8 cellular contexts compared by ENCODE assay signal in the genomic region with DNA sequence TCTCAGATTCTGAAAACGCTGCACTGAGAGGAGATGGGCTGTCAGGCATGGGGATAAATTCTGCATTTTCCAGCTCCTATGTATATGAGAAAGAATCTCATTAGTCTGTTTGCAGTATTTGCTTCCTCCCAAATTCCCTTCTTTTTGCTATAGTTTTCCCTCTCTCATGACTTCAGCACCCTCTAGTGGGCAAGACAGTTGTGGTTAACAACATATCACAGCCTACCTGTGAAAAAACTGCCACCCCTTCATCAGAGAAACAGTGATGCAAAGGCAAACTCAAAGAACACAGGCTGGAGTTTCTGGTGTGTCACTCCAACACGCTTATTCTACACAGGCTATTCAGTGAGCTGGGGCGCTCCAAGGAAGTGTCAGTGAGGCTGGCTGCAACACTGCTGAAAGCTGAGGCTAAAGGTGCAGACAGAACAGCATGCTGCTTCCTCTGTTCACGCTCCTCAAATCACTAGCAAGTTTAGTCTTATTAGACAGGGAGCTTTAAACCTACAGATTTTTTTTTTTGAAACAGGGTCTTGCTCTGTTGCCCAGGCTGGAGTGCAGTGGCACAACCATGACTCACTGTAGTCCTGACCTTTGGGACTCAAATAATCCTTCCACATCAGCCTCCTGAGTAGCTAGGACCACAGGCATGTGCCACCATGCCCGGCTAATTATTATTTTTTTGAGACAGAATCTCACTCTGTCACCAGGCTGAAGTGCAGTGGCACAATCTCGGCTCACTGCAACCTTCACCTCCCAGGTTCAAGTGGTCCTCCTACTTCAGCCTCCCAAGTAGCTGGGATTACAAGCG. TPM values are rescaled to one million over a fixed set of nuclear protein-coding genes. Genes with fewer than 3 reads are reported as not detected.
DNase-seq lines count a peak whose midpoint lies in the region; ATAC-seq, FAIRE-seq and TF ChIP-seq lines count a peak whose summit lies in the region.

No MANE protein-coding gene starts in this region.

- DNase-seq in D721Med (ENCODE audit: insufficient read length, low spot score) (no peak), HT1080 (ENCODE audit: low read depth) (peak; percentile 68), left ventricle myocardium inferior (no peak), sciatic nerve (ENCODE audit: low spot score) (no peak)
- no peak for DNase-seq in activated naive CD8-positive, alpha-beta T cell treated with anti-CD3 and anti-CD28 coated beads, Interleukin-2, amount 10 ng/mL, durations not matched to agents 7 days and 5 days
- no peak for DNase-seq in activated effector memory CD4-positive, alpha-beta T cell treated with Interleukin-2 at 50 U/mL for 16 hours

- POLR2A ChIA-PET in activated naive CD8-positive, alpha-beta T cell treated with anti-CD3 and anti-CD28 coated beads, Interleukin-2, amount 10 ng/mL, durations not matched to agents 7 days and 5 days (lab: Charles Lee), result interaction anchor here (1.0 to 1.2 kb wide), 2 partner anchors 143 to 227 kb away, joined by 3 to 4 read pairs; no protein-coding TSS in a partner anchor

- H3K9me3 Mint-ChIP-seq in activated naive CD8-positive, alpha-beta T cell treated with anti-CD3 and anti-CD28 coated beads, Interleukin-2, amount 10 ng/mL, durations not matched to agents 7 days and 5 days, result no peaks in the 10 kb centered on the region

- H3K27ac ChIP-seq in OCI-LY1 (ENCODE audit: low read depth, low read length, poor library complexity, severe bottlenecking) (no peak overlapping the region), left ventricle myocardium inferior (replicated peaks) (no peak overlapping the region)

- H3K27me3 ChIP-seq in OCI-LY1 (ENCODE audit: insufficient read depth, low read length), result no peaks in the 10 kb centered on the region
- H3K27me3 ChIP-seq in left ventricle myocardium inferior (ENCODE audit: low read depth), result no peaks in the 10 kb centered on the region

- H3K36me3 ChIP-seq in OCI-LY1 (ENCODE audit: insufficient read depth, low read length) (peaks cover 64% of the 10 kb centered on the region), left ventricle myocardium inferior (peaks cover 98% of the 10 kb centered on the region)

- no peak overlapping the region for H3K4me3 ChIP-seq in OCI-LY1 (ENCODE audit: low read depth, low read length, poor library complexity, severe bottlenecking)
- H3K4me3 ChIP-seq in left ventricle myocardium inferior, result no peak overlapping the region

- no peaks in the 10 kb centered on the region for H3K27me3 Mint-ChIP-seq in activated naive CD8-positive, alpha-beta T cell treated with anti-CD3 and anti-CD28 coated beads, Interleukin-2, amount 10 ng/mL, durations not matched to agents 7 days and 5 days

- H3K27ac Mint-ChIP-seq in activated naive CD8-positive, alpha-beta T cell treated with anti-CD3 and anti-CD28 coated beads, Interleukin-2, amount 10 ng/mL, durations not matched to agents 7 days and 5 days, result no peak overlapping the region

- peak; percentile 50 for ATAC-seq in activated naive CD8-positive, alpha-beta T cell treated with anti-CD3 and anti-CD28 coated beads, Interleukin-2, amount 10 ng/mL, durations not matched to agents 7 days and 5 days (ENCODE audit: low read depth)
- peak; percentile 84 for ATAC-seq in sciatic nerve
- ATAC-seq in HG03280 (IDR thresholded peaks at IDR 0.05; ENCODE audit: unreplicated experiment), result no peak

- no peak overlapping the region for H2AFZ ChIP-seq in OCI-LY1 (ENCODE audit: low read length)

- no peaks in the 10 kb centered on the region for H3K79me2 ChIP-seq in OCI-LY1 (ENCODE audit: insufficient read depth, low read length)

- H3K36me3 Mint-ChIP-seq in activated naive CD8-positive, alpha-beta T cell treated with anti-CD3 and anti-CD28 coated beads, Interleukin-2, amount 10 ng/mL, durations not matched to agents 7 days and 5 days, result peaks cover 8% of the 10 kb centered on the region

- no peaks in the 10 kb centered on the region for H4K20me1 ChIP-seq in OCI-LY1 (ENCODE audit: insufficient read depth, low read length)

- H3K9me3 ChIP-seq in OCI-LY1 (ENCODE audit: low read length) (no peaks in the 10 kb centered on the region), left ventricle myocardium inferior (replicated peaks) (no peaks in the 10 kb centered on the region)

- H3F3A ChIP-seq in OCI-LY1 (ENCODE audit: insufficient read depth, low read length), result no peaks in the 10 kb centered on the region

- no peaks in the 10 kb centered on the region for H3K4me1 Mint-ChIP-seq in activated naive CD8-positive, alpha-beta T cell treated with anti-CD3 and anti-CD28 coated beads, Interleukin-2, amount 10 ng/mL, durations not matched to agents 7 days and 5 days

- H3K4me1 ChIP-seq in OCI-LY1 (ENCODE audit: insufficient read depth, low read length, severe bottlenecking) (no peaks in the 10 kb centered on the region), left ventricle myocardium inferior (no peaks in the 10 kb centered on the region)

- FAIRE-seq in D721Med (lab: Jason Lieb, UNC), result peak; percentile 35

- TF ChIP-seq CTCF in D721Med (IDR thresholded peaks at IDR 0.05; ENCODE audit: insufficient read depth, missing control alignments) (peak; percentile 89), OCI-LY1 (IDR thresholded peaks at IDR 0.05; ENCODE audit: low read length) (peak; percentile 80), left ventricle myocardium inferior (IDR thresholded peaks at IDR 0.05; ENCODE audit: borderline replicate concordance) (peak; percentile 83)

- no peak overlapping the region for H3K9ac ChIP-seq in OCI-LY1 (ENCODE audit: low read length)

- no peak overlapping the region for H3K4me3 Mint-ChIP-seq in activated naive CD8-positive, alpha-beta T cell treated with anti-CD3 and anti-CD28 coated beads, Interleukin-2, amount 10 ng/mL, durations not matched to agents 7 days and 5 days

- H3K9me2 ChIP-seq in OCI-LY1 (ENCODE audit: low read depth, low read length), result no peaks in the 10 kb centered on the region

- no peak overlapping the region for H3K4me2 ChIP-seq in OCI-LY1 (ENCODE audit: low read length)

- intact Hi-C loops in left ventricle myocardium inferior (cut with micrococcal nuclease) (loop anchor here (10.0 kb wide), 1 partner anchor 174 kb away; no protein-coding TSS in a partner anchor), sciatic nerve (cut with DNase I) (loop anchor here (10.0 kb wide), 2 partner anchors 144 to 174 kb away; no protein-coding TSS in a partner anchor)

RNA-seq across cellular contexts. Expression of gene ZC2HC1C, which starts 19.3 kb away (rescaled TPM):
- 1.4 TPM in 1 of 2 replicates, not detected in the other for total RNA-seq in HT1080 (2014; rRNA removed; shearing (Covaris generic))
- polyA plus RNA-seq in HT1080 (2015; cell fraction: cytosol; rRNA removed), result 0.15 TPM in 2 replicates
- 0.12 and 0.19 TPM in 2 replicates for polyA plus RNA-seq in HT1080 (2015; cell fraction: nucleus; rRNA removed)
- total RNA-seq in activated naive CD8-positive, alpha-beta T cell treated with anti-CD3 and anti-CD28 coated beads, Interleukin-2, amount 10 ng/mL, durations not matched to agents 7 days and 5 days, result 1 to 10 TPM in 1 of 2 experiments, under 1 TPM in 1; 0.69 to 1.5 TPM
- 10.5 TPM for total RNA-seq in left ventricle myocardium inferior
- total RNA-seq in sciatic nerve, result 2.5 TPM

RNA-seq across cellular contexts. Expression of gene ACYP1, which starts 24.9 kb away (rescaled TPM):
- 25.9 and 26.4 TPM in 2 replicates for total RNA-seq in HT1080 (2014; rRNA removed; shearing (Covaris generic))
- polyA plus RNA-seq in HT1080 (2015; cell fraction: cytosol; rRNA removed), result 40.2 and 45.1 TPM in 2 replicates
- polyA plus RNA-seq in HT1080 (2015; cell fraction: nucleus; rRNA removed), result 36.2 and 44.3 TPM in 2 replicates
- 10 to 100 TPM; 50.7 to 54.7 TPM for total RNA-seq in activated naive CD8-positive, alpha-beta T cell treated with anti-CD3 and anti-CD28 coated beads, Interleukin-2, amount 10 ng/mL, durations not matched to agents 7 days and 5 days
- 14.0 TPM for total RNA-seq in left ventricle myocardium inferior
- 14.0 TPM for total RNA-seq in sciatic nerve

RNA-seq across cellular contexts. Expression of gene MLH3, which starts 37.5 kb away (rescaled TPM):
- 4.7 and 4.9 TPM in 2 replicates for total RNA-seq in HT1080 (2014; rRNA removed; shearing (Covaris generic))
- 7.5 and 9.1 TPM in 2 replicates for polyA plus RNA-seq in HT1080 (2015; cell fraction: cytosol; rRNA removed)
- 16.6 and 23.5 TPM in 2 replicates for polyA plus RNA-seq in HT1080 (2015; cell fraction: nucleus; rRNA removed)
- total RNA-seq in activated naive CD8-positive, alpha-beta T cell treated with anti-CD3 and anti-CD28 coated beads, Interleukin-2, amount 10 ng/mL, durations not matched to agents 7 days and 5 days, result 10 to 100 TPM; 18.0 to 18.2 TPM
- total RNA-seq in left ventricle myocardium inferior (18.2 TPM), sciatic nerve (46.6 TPM)

RNA-seq across cellular contexts. Expression of gene NEK9, which starts 38.1 kb away (rescaled TPM):
- 19.5 and 22.0 TPM in 2 replicates for total RNA-seq in HT1080 (2014; rRNA removed; shearing (Covaris generic))
- polyA plus RNA-seq in HT1080 (2015; cell fraction: cytosol; rRNA removed), result 16.4 and 19.2 TPM in 2 replicates
- polyA plus RNA-seq in HT1080 (2015; cell fraction: nucleus; rRNA removed), result 63.8 and 68.9 TPM in 2 replicates
- total RNA-seq in activated naive CD8-positive, alpha-beta T cell treated with anti-CD3 and anti-CD28 coated beads, Interleukin-2, amount 10 ng/mL, durations not matched to agents 7 days and 5 days, result 100 to 1,000 TPM in 1 of 2 experiments, 10 to 100 TPM in 1; 95.2 to 104 TPM
- total RNA-seq in left ventricle myocardium inferior (123 TPM), sciatic nerve (111 TPM)
